10 cellular contexts compared by ENCODE assay signal in the genomic region with DNA sequence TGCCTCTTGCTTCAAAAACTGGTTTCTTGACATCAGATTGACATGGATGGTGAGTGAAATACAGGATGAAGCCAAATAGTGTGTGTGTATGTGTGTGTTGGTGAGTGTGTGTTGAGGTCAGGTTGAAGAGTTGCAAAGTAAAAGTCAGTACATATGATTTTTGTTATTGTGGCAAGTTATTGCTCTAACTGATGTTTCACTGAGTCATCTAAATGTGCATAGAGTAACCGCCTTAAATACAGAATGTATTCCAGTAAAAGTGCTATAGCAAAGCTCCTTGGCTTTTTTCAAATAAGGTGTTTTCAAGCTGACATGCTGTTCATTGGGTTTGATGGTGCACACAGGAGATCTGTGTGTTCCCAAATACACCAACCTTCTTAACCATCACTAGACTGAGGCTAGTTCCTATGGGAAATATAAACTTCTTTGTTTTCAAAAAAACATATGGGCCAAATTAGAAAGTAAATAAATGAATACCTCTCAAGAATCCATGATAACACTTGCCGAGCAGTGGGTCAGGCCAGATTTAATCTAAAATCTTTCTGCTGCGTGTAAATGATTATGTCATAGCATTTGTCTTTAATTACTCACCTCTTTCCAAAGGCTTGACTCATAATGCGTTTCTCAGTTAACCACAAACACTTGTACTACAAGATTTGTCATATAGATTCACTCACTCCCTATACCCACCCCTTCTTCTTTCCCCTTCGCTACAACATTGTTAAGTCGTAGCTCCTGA.
A peak's percentile ranks its signal among the peaks of the same experiment; 100 is the strongest.
DNase-seq lines count a peak whose midpoint lies in the region; ATAC-seq and TF ChIP-seq lines count a peak whose summit lies in the region.
"Had no signal": no experiment of that assay in that cellular context is flagged by ENCODE, and none has a peak within 500 bp of the region (broad histone marks: within the 10 kb centered on the region; RNA-seq: fewer than 3 reads in every experiment).

No MANE protein-coding gene starts in this region.

- peak in 1 of 2 donors; percentile 16 for DNase-seq in activated naive CD4-positive, alpha-beta T cell treated with anti-CD3 and anti-CD28 coated beads, Interleukin-2, amount 50 U/mL, for 72 hours (ENCODE audit: low spot score in 2 of 2)
- no peak for DNase-seq in activated naive CD4-positive, alpha-beta T cell (lab: John Stamatoyannopoulos, UW)
- DNase-seq in HT-29 (ENCODE audit: low spot score): peak; percentile 73
- peak; percentile 94 for DNase-seq in astrocyte of the spinal cord (ENCODE audit: low read depth, low spot score)
- no peak for DNase-seq in stimulated activated naive CD8-positive, alpha-beta T cell treated with anti-CD3 and anti-CD28 coated beads, Interleukin-15, Interleukin-2, amounts not matched to agents 100 U/mL and 50 U/mL, for 24 hours
- DNase-seq in NCI-H2171 treated with DMSO at 0.1 percent for 48 hours (lab: John Stamatoyannopoulos, UW): no peak
- DNase-seq in NCI-H510A (lab: John Stamatoyannopoulos, UW): no peak
- DNase-seq: Caco-2, ovary had no signal

- in situ Hi-C loops in astrocyte of the spinal cord (cut with HindIII; ENCODE audit: low sequenced_read_pairs): no loop called here

- H3K9me3 Mint-ChIP-seq in activated naive CD4-positive, alpha-beta T cell treated with anti-CD3 and anti-CD28 coated beads, Interleukin-2, amount 50 U/mL, for 72 hours: peaks cover 15 to 20% of the 10 kb centered on the region in 2 donors

- peaks cover 20 to 21% of the 10 kb centered on the region in 2 donors for H3K36me3 Mint-ChIP-seq in activated naive CD4-positive, alpha-beta T cell treated with anti-CD3 and anti-CD28 coated beads, Interleukin-2, amount 50 U/mL, for 72 hours

- no peak overlapping the region for H3K4me3 ChIP-seq in astrocyte of the spinal cord (ENCODE audit: low read depth, low read length)
- H3K4me3 ChIP-seq: ovary had no signal

- peak; percentile 95 to 96 for ATAC-seq in activated naive CD4-positive, alpha-beta T cell treated with anti-CD3 and anti-CD28 coated beads, Interleukin-2, amount 50 U/mL, for 72 hours
- ATAC-seq in stimulated activated naive CD8-positive, alpha-beta T cell treated with anti-CD3 and anti-CD28 coated beads, Interleukin-15, Interleukin-2, amounts not matched to agents 100 U/mL and 50 U/mL, for 24 hours: peak; percentile 96
- no peak for ATAC-seq in GM18517 (IDR thresholded peaks at IDR 0.05; ENCODE audit: unreplicated experiment)

- H3K27ac Mint-ChIP-seq in activated naive CD4-positive, alpha-beta T cell treated with anti-CD3 and anti-CD28 coated beads, Interleukin-2, amount 50 U/mL, for 72 hours: no peak overlapping the region

- no peak for TF ChIP-seq CTCF in astrocyte of the spinal cord (IDR thresholded peaks at IDR 0.05; ENCODE audit: low read depth, low read length)

Comparison
In these comparisons a context has a peak if more than half of its experiments do, and no peak if none do; other contexts are left out.
1. DNase-seq: peak in HT-29 (single experiment) and astrocyte of the spinal cord (single experiment); none in activated naive CD4-positive, alpha-beta T cell (0 of 4), stimulated activated naive CD8-positive, alpha-beta T cell treated with anti-CD3 and anti-CD28 coated beads, Interleukin-15, Interleukin-2, amounts not matched to agents 100 U/mL and 50 U/mL, for 24 hours (single experiment), NCI-H2171 treated with DMSO at 0.1 percent for 48 hours (single experiment) and NCI-H510A (single experiment).